ENCODE assay signal across 19 cellular contexts in genomic region chr5:1745806-1746370, GRCh38. TPM values are rescaled to one million over a fixed set of nuclear protein-coding genes. Genes with fewer than 3 reads are reported as not detected.
A peak's percentile ranks its signal among the peaks of the same experiment; 100 is the strongest.
DNase-seq lines count a peak whose midpoint lies in the region; ATAC-seq, FAIRE-seq and TF ChIP-seq lines count a peak whose summit lies in the region.
"Had no signal": no experiment of that assay in that cellular context is flagged by ENCODE, and none has a peak within 500 bp of the region (broad histone marks: within the 10 kb centered on the region; RNA-seq: fewer than 3 reads in every experiment).

No MANE protein-coding gene starts in this region.

- H4K8ac ChIP-seq in trophoblast cell (ENCODE audit: low read depth, low read length) = no peak overlapping the region

- H3K27ac ChIP-seq in C4-2B (peak overlapping the region; percentile 69), trophoblast cell (ENCODE audit: low read depth, low read length) (no peak overlapping the region), small intestine (ENCODE audit: low read depth in 1 of 2, low read length in 1 of 2) (no peak overlapping the region)
- H3K27ac ChIP-seq: gastrocnemius medialis had no signal

- no CpG with 5 or more reads among the region's 29 CpGs for WGBS in trophoblast cell (ENCODE audit: extremely low coverage, insufficient coverage, insufficient read length)
- 84 to 86% (median 85%) methylated on average over 28 to 29 of the region's 29 CpGs for WGBS in small intestine, 3 donors

- no peaks in the 10 kb centered on the region for H3K79me1 ChIP-seq in trophoblast cell (ENCODE audit: low read length)

- H3K36me3 ChIP-seq in BE2C = no peaks in the 10 kb centered on the region
- no peaks in the 10 kb centered on the region for H3K36me3 ChIP-seq in trophoblast cell (ENCODE audit: control insufficient read depth in 1 of 2, insufficient read depth in 2 of 2, low read length in 2 of 2)
- no peaks in the 10 kb centered on the region for H3K36me3 ChIP-seq in small intestine (ENCODE audit: control insufficient read depth in 2 of 2, insufficient read depth in 2 of 2, low read length in 2 of 2)
- H3K36me3 ChIP-seq: gastrocnemius medialis had no signal

- ATAC-seq in sciatic nerve = no peak
- ATAC-seq in GM21737 (IDR thresholded peaks at IDR 0.05; ENCODE audit: unreplicated experiment) = no peak
- ATAC-seq: activated CD8-positive, alpha-beta memory T cell treated with anti-CD3 and anti-CD28 coated beads, Interleukin-2, amount 10 ng/mL, durations not matched to agents 7 days and 5 days; gastrocnemius medialis; naive thymus-derived CD8-positive, alpha-beta T cell had no signal

- no peak overlapping the region for H2AFZ ChIP-seq in trophoblast cell (ENCODE audit: insufficient read depth, low read length, poor library complexity)

- DNase-seq in BE2C = peak; percentile 3
- DNase-seq in ecto neural progenitor cell (ENCODE audit: low spot score) = peak; percentile 43
- DNase-seq in sciatic nerve (ENCODE audit: low spot score) = peak; percentile 26
- DNase-seq in CD1c-positive myeloid dendritic cell (ENCODE audit: extremely low spot score) = no peak
- no peak for DNase-seq in trophoblast cell
- no peak for DNase-seq in small intestine
- DNase-seq: activated CD4-positive, alpha-beta T cell treated with anti-CD3 and anti-CD28 coated beads, Interleukin-2, amount 10 ng/mL, durations not matched to agents 24 days and 14 days; activated CD8-positive, alpha-beta memory T cell treated with anti-CD3 and anti-CD28 coated beads, Interleukin-2, amount 10 ng/mL, durations not matched to agents 7 days and 5 days; activated naive CD8-positive, alpha-beta T cell treated with anti-CD3 and anti-CD28 coated beads for 36 hours; HFFc6; naive thymus-derived CD8-positive, alpha-beta T cell; NCI-H82; OCI-M1; retina; SHP77 had no signal

- FAIRE-seq in small intestine (lab: Jason Lieb, UNC) = no peak
- FAIRE-seq: D721Med had no signal

- H3K27me3 ChIP-seq in BE2C = peaks cover 43% of the 10 kb centered on the region
- H3K27me3 ChIP-seq in trophoblast cell (ENCODE audit: insufficient read depth, low read length) = no peaks in the 10 kb centered on the region
- H3K27me3 ChIP-seq in small intestine (ENCODE audit: control insufficient read depth in 2 of 2, insufficient read depth in 2 of 2, low read length in 2 of 2) = peaks cover 0 to 8% of the 10 kb centered on the region in 2 donors
- H3K27me3 ChIP-seq: gastrocnemius medialis had no signal

- intact Hi-C loops in sciatic nerve (cut with DNase I) = no loop called here

- H3K18ac ChIP-seq in trophoblast cell (ENCODE audit: low read length) = no peak overlapping the region

- no peak overlapping the region for H2BK5ac ChIP-seq in trophoblast cell (ENCODE audit: low read depth, low read length, poor library complexity)

- no peaks in the 10 kb centered on the region for H3K79me2 ChIP-seq in trophoblast cell (ENCODE audit: control insufficient read depth, insufficient read depth, low read length, poor library complexity)

- no peak overlapping the region for H3K23ac ChIP-seq in trophoblast cell (ENCODE audit: low read length)

- no peak overlapping the region for H2AK5ac ChIP-seq in trophoblast cell (ENCODE audit: low read length)

- H3K4me3 ChIP-seq in BE2C (ENCODE audit: low read depth, low read length) (no peak overlapping the region), trophoblast cell (ENCODE audit: low read depth, low read length) (no peak overlapping the region), small intestine (ENCODE audit: low read depth in 1 of 2, low read length in 2 of 2) (no peak overlapping the region)
- H3K4me3 ChIP-seq: gastrocnemius medialis had no signal

- H3K4me1 ChIP-seq in BE2C (no peaks in the 10 kb centered on the region), trophoblast cell (ENCODE audit: control insufficient read depth in 1 of 2, insufficient read depth in 2 of 2, low read length in 2 of 2) (no peaks in the 10 kb centered on the region), small intestine (ENCODE audit: control insufficient read depth in 2 of 2, insufficient read depth in 1 of 2, low read depth in 1 of 2, low read length in 1 of 2) (no peaks in the 10 kb centered on the region)
- H3K4me1 ChIP-seq: gastrocnemius medialis had no signal

- H4K91ac ChIP-seq in trophoblast cell (ENCODE audit: low read depth, low read length) = no peak overlapping the region

- H3K9ac ChIP-seq in trophoblast cell (ENCODE audit: low read length) = no peak overlapping the region

- H4K12ac ChIP-seq in trophoblast cell (ENCODE audit: low read depth, low read length) = no peak overlapping the region

- no peak overlapping the region for H2BK120ac ChIP-seq in trophoblast cell (ENCODE audit: insufficient read depth, low read length, poor library complexity)

- TF ChIP-seq CTCF in BE2C (IDR thresholded peaks at IDR 0.05; ENCODE audit: low read depth, low read length) = no peak
- TF ChIP-seq CTCF in C4-2B (conservative IDR thresholded peaks at IDR 0.05) = no peak

- H3K4ac ChIP-seq in trophoblast cell (ENCODE audit: low read depth, low read length) = no peak overlapping the region

- H3K9me3 ChIP-seq in BE2C (no peaks in the 10 kb centered on the region), trophoblast cell (ENCODE audit: insufficient read depth, low read depth, low read length) (peaks cover 2% of the 10 kb centered on the region), small intestine (ENCODE audit: control insufficient read depth, low read depth) (no peaks in the 10 kb centered on the region)

- no peak overlapping the region for H3K14ac ChIP-seq in trophoblast cell (ENCODE audit: low read length)

- H2BK12ac ChIP-seq in trophoblast cell (ENCODE audit: low read length) = no peak overlapping the region

- no peak overlapping the region for H3K4me2 ChIP-seq in trophoblast cell (ENCODE audit: low read length)

RNA-seq across cellular contexts. Expression of gene MRPL36, which starts 53.7 kb away (rescaled TPM):
- 180 TPM for polyA plus RNA-seq in BE2C (2012; ENCODE audit: insufficient read depth, insufficient read length, low read depth)
- 28.4 TPM for total RNA-seq in sciatic nerve
- 70.1 and 72.5 TPM in 2 replicates for polyA plus RNA-seq in trophoblast cell (2013)
- 100 to 1,000 TPM in 1 of 3 donors, 10 to 100 TPM in 2; 66.6 to 101 (median 85.0) TPM for polyA plus RNA-seq in small intestine

RNA-seq across cellular contexts. Expression of gene NDUFS6, which starts 55.3 kb away (rescaled TPM):
- polyA plus RNA-seq in BE2C (2012; ENCODE audit: insufficient read depth, insufficient read length, low read depth) = 497 TPM
- 20.7 TPM for total RNA-seq in sciatic nerve
- polyA plus RNA-seq in trophoblast cell (2013) = 83.0 and 83.7 TPM in 2 replicates
- 100 to 1,000 TPM; 109 to 151 (median 117) TPM for polyA plus RNA-seq in small intestine

Comparison
In these comparisons a context has a peak if more than half of its experiments do, and no peak if none do; other contexts are left out.
1. DNase-seq: peak in BE2C (single experiment), ecto neural progenitor cell (single experiment) and sciatic nerve (single experiment); none in CD1c-positive myeloid dendritic cell (single experiment), trophoblast cell (0 of 2) and small intestine (single experiment).